Comparison of ENCODE assay signal across 11 cellular contexts in the genomic region with DNA sequence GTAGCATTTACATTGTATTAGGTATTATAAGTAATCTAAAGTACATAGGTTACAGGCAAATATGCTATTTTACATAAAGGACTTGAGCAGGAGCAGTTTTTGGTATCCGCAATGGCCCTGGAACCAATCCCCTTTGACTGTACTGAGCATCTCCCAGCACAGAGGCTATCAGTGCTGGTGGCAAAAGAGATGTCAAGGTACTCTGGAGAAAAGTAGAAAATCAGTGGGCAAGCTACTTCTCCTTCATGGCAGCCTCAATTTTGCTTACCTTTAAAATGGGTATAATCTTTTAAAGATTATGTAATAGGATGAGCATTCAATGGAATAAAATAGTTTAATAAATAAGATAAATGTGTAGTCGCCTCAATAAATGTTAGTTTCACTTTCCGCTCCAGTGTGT. TPM values are rescaled to one million over a fixed set of nuclear protein-coding genes. Genes with fewer than 3 reads are reported as not detected.
DNase-seq lines count a peak whose midpoint lies in the region; ATAC-seq and TF ChIP-seq lines count a peak whose summit lies in the region.
"Had no signal": no experiment of that assay in that cellular context is flagged by ENCODE, and none has a peak within 500 bp of the region (broad histone marks: within the 10 kb centered on the region; RNA-seq: fewer than 3 reads in every experiment).

No MANE protein-coding gene starts in this region.

- H3K79me2 ChIP-seq in fibroblast of lung (ENCODE audit: control insufficient read depth, insufficient read depth, low read length), result no peaks in the 10 kb centered on the region

- H2AFZ ChIP-seq in fibroblast of lung (ENCODE audit: low read length), result no peak overlapping the region

- no peaks in the 10 kb centered on the region for H3K36me3 ChIP-seq in BE2C
- H3K36me3 ChIP-seq in fibroblast of lung (ENCODE audit: control insufficient read depth, insufficient read depth, low read length), result no peaks in the 10 kb centered on the region
- no peaks in the 10 kb centered on the region for H3K36me3 ChIP-seq in rectal smooth muscle tissue (ENCODE audit: control insufficient read depth, insufficient read depth, low read length)

- H3K27me3 ChIP-seq in BE2C (no peaks in the 10 kb centered on the region), fibroblast of lung (ENCODE audit: control insufficient read depth, insufficient read depth, low read length) (no peaks in the 10 kb centered on the region), rectal smooth muscle tissue (ENCODE audit: control insufficient read depth, insufficient read depth, low read length) (no peaks in the 10 kb centered on the region)

- TF ChIP-seq CTCF in BE2C (IDR thresholded peaks at IDR 0.05; ENCODE audit: low read depth, low read length), result no peak
- TF ChIP-seq CTCF in RWPE1 (conservative IDR thresholded peaks at IDR 0.05; ENCODE audit: low read depth), result no peak
- TF ChIP-seq CTCF in fibroblast of lung (conservative IDR thresholded peaks at IDR 0.05 in 1 of 2, IDR thresholded peaks at IDR 0.05 in 1 of 2; ENCODE audit: low read depth in 1 of 2, low read length in 2 of 2), result no peak

- peaks cover 9% of the 10 kb centered on the region; the same call in 1 of the 2 replicates for H3K4me1 ChIP-seq in BE2C
- peaks cover 32% of the 10 kb centered on the region for H3K4me1 ChIP-seq in fibroblast of lung (ENCODE audit: control insufficient read depth, extremely low read depth, insufficient read depth, low read length)
- H3K4me1 ChIP-seq in rectal smooth muscle tissue (ENCODE audit: control insufficient read depth, insufficient read depth, low read length), result peaks cover 18% of the 10 kb centered on the region

- no peak overlapping the region for H3K4me2 ChIP-seq in fibroblast of lung (ENCODE audit: extremely low read depth, insufficient read depth, low read length)

- DNase-seq in BE2C (no peak), RWPE1 (ENCODE audit: low spot score) (no peak), fibroblast of lung (ENCODE audit: low read depth in 2 of 2) (no peak), germinal center (ENCODE audit: low spot score) (no peak), NCI-H345 (lab: John Stamatoyannopoulos, UW) (no peak)
- DNase-seq: OCI-M1, T-helper 1 cell had no signal

- POLR2A ChIA-PET in RWPE1 (lab: Yijun Ruan, JAX; ENCODE audit: low non-redundant PET), result no interaction called here

- no peak overlapping the region for H3K9ac ChIP-seq in fibroblast of lung (ENCODE audit: insufficient read depth, low read length)
- H3K9ac ChIP-seq in rectal smooth muscle tissue (ENCODE audit: low read length), result no peak overlapping the region

- H4K20me1 ChIP-seq in fibroblast of lung (ENCODE audit: control insufficient read depth, extremely low read depth, insufficient read depth, low read length), result no peaks in the 10 kb centered on the region

- peak overlapping the region; percentile 24; the same call in 1 of the 2 replicates for H3K4me3 ChIP-seq in BE2C (ENCODE audit: low read depth, low read length)
- H3K4me3 ChIP-seq in fibroblast of lung (replicated peaks in 1 of 4; ENCODE audit: control extremely low read depth in 1 of 4, insufficient read depth in 1 of 4, low read depth in 3 of 4, low read length in 4 of 4), result no peak overlapping the region
- no peak overlapping the region for H3K4me3 ChIP-seq in rectal smooth muscle tissue (ENCODE audit: low read length)
- H3K4me3 ChIP-seq: GM12878 had no signal

- H3K9me3 ChIP-seq in BE2C, result no peaks in the 10 kb centered on the region
- H3K9me3 ChIP-seq in fibroblast of lung (ENCODE audit: control insufficient read depth, insufficient read depth, low read depth, low read length), result no peaks in the 10 kb centered on the region

- ATAC-seq in GM21515 (IDR thresholded peaks at IDR 0.05; ENCODE audit: unreplicated experiment) (no peak), GM19328 (IDR thresholded peaks at IDR 0.05; ENCODE audit: unreplicated experiment) (no peak)

- H3K27ac ChIP-seq in RWPE1 (peak overlapping the region; percentile 85), fibroblast of lung (ENCODE audit: insufficient read depth, low read length) (peak overlapping the region; percentile 82), rectal smooth muscle tissue (ENCODE audit: low read depth, low read length) (peak overlapping the region; percentile 82)

- CTCF ChIA-PET in RWPE1 (lab: Yijun Ruan, JAX), result interaction anchor here (0.7 kb wide), 1 partner anchor 163 kb away, joined by 4 read pairs; no protein-coding TSS in a partner anchor

RNA-seq across cellular contexts. Expression of a gene that starts 56.7 kb away (rescaled TPM):
- polyA plus RNA-seq in BE2C (2012; ENCODE audit: insufficient read depth, insufficient read length, low read depth), result 8.1 TPM
- 40.1 and 60.1 TPM in 2 replicates for total RNA-seq in fibroblast of lung
- 29.7 and 137 TPM in 2 replicates for polyA plus RNA-seq in fibroblast of lung
- 33.1 and 156 TPM in 2 replicates for polyA plus RNA-seq in fibroblast of lung (2012)
- polyA minus RNA-seq in fibroblast of lung (ENCODE audit: low replicate concordance), result 22.1 and 94.8 TPM in 2 replicates
